Comparison of ENCODE assay signal across 24 cellular contexts in genomic region chr16:30930160-30930571, GRCh38.
"Had no signal": no experiment of that assay in that cellular context is flagged by ENCODE, and none has a peak within 500 bp of the region (broad histone marks: within the 10 kb centered on the region; RNA-seq: fewer than 3 reads in every experiment).

No MANE protein-coding gene starts in this region.

- H3K27ac ChIP-seq: brain microvascular endothelial cell had no signal

- H3K27ac Mint-ChIP-seq: activated CD8-positive, alpha-beta T cell treated with anti-CD3 and anti-CD28 coated beads for 36 hours; activated naive CD4-positive, alpha-beta T cell treated with anti-CD3 and anti-CD28 coated beads, Interleukin-2, amount 10 ng/mL, durations not matched to agents 7 days and 5 days; activated naive CD8-positive, alpha-beta T cell treated with anti-CD3 and anti-CD28 coated beads for 36 hours; activated T-cell treated with anti-CD3 and anti-CD28 coated beads, Interleukin-2, amount 50 U/mL, for 72 hours; activated T-helper 2 cell treated with anti-CD3 and anti-CD28 coated beads, Interferon-gamma antibody, Interleukin-2, Interleukin-4, amounts not matched to agents 10 μg/mL and 5 μg/mL and 100 μg/mL, durations not matched to agents 14 hours and 24 hours and 36 hours; T-helper 1 cell treated with Interleukin-12 subunit alpha and Interleukin-12 subunit beta and Interleukin-4 antibody, amounts not matched to agents 30 μg/mL and 1 μg/mL, for 36 hours had no signal

- H3K9me3 Mint-ChIP-seq: activated CD8-positive, alpha-beta T cell treated with anti-CD3 and anti-CD28 coated beads for 36 hours; activated naive CD4-positive, alpha-beta T cell treated with anti-CD3 and anti-CD28 coated beads, Interleukin-2, amount 10 ng/mL, durations not matched to agents 7 days and 5 days; activated naive CD8-positive, alpha-beta T cell treated with anti-CD3 and anti-CD28 coated beads for 36 hours; activated T-cell treated with anti-CD3 and anti-CD28 coated beads, Interleukin-2, amount 50 U/mL, for 72 hours; activated T-helper 2 cell treated with anti-CD3 and anti-CD28 coated beads, Interferon-gamma antibody, Interleukin-2, Interleukin-4, amounts not matched to agents 10 μg/mL and 5 μg/mL and 100 μg/mL, durations not matched to agents 14 hours and 24 hours and 36 hours; T-helper 1 cell treated with Interleukin-12 subunit alpha and Interleukin-12 subunit beta and Interleukin-4 antibody, amounts not matched to agents 30 μg/mL and 1 μg/mL, for 36 hours had no signal

- H3K4me3 Mint-ChIP-seq: activated CD8-positive, alpha-beta T cell treated with anti-CD3 and anti-CD28 coated beads for 36 hours; activated naive CD4-positive, alpha-beta T cell treated with anti-CD3 and anti-CD28 coated beads, Interleukin-2, amount 10 ng/mL, durations not matched to agents 7 days and 5 days; activated naive CD8-positive, alpha-beta T cell treated with anti-CD3 and anti-CD28 coated beads for 36 hours; activated T-cell treated with anti-CD3 and anti-CD28 coated beads, Interleukin-2, amount 50 U/mL, for 72 hours; T-helper 1 cell treated with Interleukin-12 subunit alpha and Interleukin-12 subunit beta and Interleukin-4 antibody, amounts not matched to agents 30 μg/mL and 1 μg/mL, for 36 hours had no signal

- ATAC-seq: activated CD4-positive, CD25-positive, alpha-beta regulatory T cell treated with anti-CD3 and anti-CD28 coated beads, Interleukin-2, amount 50 U/mL, for 24 hours; activated CD8-positive, alpha-beta T cell treated with anti-CD3 and anti-CD28 coated beads for 36 hours; activated T-cell treated with anti-CD3 and anti-CD28 coated beads, Interleukin-2, amount 50 U/mL, for 72 hours; Panc1 had no signal

- H3K27me3 Mint-ChIP-seq: activated CD8-positive, alpha-beta T cell treated with anti-CD3 and anti-CD28 coated beads for 36 hours; activated naive CD4-positive, alpha-beta T cell treated with anti-CD3 and anti-CD28 coated beads, Interleukin-2, amount 10 ng/mL, durations not matched to agents 7 days and 5 days; activated naive CD8-positive, alpha-beta T cell treated with anti-CD3 and anti-CD28 coated beads for 36 hours had no signal

- DNase-seq: activated CD4-positive, alpha-beta T cell treated with anti-CD3 and anti-CD28 coated beads for 4 hours; activated CD8-positive, alpha-beta memory T cell treated with anti-CD3 and anti-CD28 coated beads, Interleukin-2, amount 50 U/mL, for 4 hours; activated CD8-positive, alpha-beta T cell treated with anti-CD3 and anti-CD28 coated beads for 36 hours; activated gamma-delta T cell treated with Interleukin-2 at 50 U/mL for 16 hours; activated naive CD4-positive, alpha-beta T cell treated with anti-CD3 and anti-CD28 coated beads, Interleukin-2, amount 10 ng/mL, durations not matched to agents 7 days and 5 days; activated naive CD8-positive, alpha-beta T cell treated with anti-CD3 and anti-CD28 coated beads for 36 hours; activated T-cell treated with anti-CD3 and anti-CD28 coated beads, Interleukin-2, amount 50 U/mL, for 72 hours; brain microvascular endothelial cell; Karpas-422; MM.1S; NCI-H1105; NCI-H1436; NCI-H1694 treated with DMSO at 0.1 percent for 48 hours; NCI-H2029 treated with DMSO at 0.1 percent for 48 hours; NCI-H345; NCI-H510A; NCI-H526 treated with DMSO at 0.1 percent for 48 hours; NCI-H82; RPMI8226; SHP77 treated with DMSO at 0.1 percent for 48 hours had no signal

- H3K27me3 ChIP-seq: brain microvascular endothelial cell had no signal
